In the genomic region with DNA sequence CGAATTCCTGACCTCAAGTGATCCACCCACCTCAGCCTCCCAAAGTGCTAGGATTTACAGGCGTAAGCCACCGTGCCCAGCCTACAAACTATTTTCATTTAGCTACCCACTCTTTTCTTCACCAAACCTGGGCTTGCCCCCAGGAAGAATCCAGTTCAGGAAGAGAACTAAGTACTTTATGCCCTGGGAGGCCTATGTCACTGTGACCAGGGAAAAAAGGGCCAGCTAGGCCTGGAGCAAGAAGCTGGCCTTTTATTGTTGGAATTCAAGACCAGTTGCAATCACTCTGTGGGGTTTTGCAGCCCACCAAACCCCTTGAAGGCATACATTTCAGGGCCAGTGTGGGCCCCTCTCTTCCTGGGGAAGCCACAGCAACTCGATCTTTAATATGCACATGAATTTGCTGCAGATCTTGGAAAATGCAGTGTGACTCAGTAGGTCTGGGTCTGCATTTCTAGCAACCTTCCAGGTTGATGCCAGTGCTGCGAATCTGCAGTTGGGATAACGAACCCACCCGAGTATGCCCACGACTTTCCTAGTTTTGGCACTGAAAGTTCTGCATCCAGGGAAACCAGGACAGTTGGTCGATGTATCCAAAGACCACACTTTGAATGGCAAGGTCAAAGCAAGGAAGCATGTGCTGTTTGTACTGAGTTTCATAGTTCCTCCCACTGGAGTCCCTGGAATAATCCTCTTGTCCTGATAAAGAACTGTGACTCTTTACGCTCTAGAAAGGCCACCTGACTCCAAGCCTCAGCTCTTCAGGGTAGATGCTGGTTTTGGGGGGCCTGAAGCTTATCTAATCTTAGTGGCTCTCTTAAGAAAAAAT, we compare ENCODE assay signal across 12 cellular contexts.
"Had no signal": no experiment of that assay in that cellular context is flagged by ENCODE, and none has a peak within 500 bp of the region (broad histone marks: within the 10 kb centered on the region; RNA-seq: fewer than 3 reads in every experiment).

No MANE protein-coding gene starts in this region.

- H3K36me3 ChIP-seq: ascending aorta, heart right ventricle, left lung, neutrophil, prostate gland, spleen, transverse colon had no signal

- H3K9me3 ChIP-seq: ascending aorta, heart right ventricle, left lung, neutrophil, prostate gland, spleen, transverse colon had no signal

- H3K27me3 ChIP-seq: ascending aorta, heart right ventricle, neutrophil, transverse colon had no signal

- H3K4me3 ChIP-seq: ascending aorta, heart right ventricle, left lung, lung, prostate gland, spleen, transverse colon had no signal

- DNase-seq: activated CD8-positive, alpha-beta memory T cell treated with anti-CD3 and anti-CD28 coated beads for 24 hours; activated effector memory CD4-positive, alpha-beta T cell treated with Interleukin-2 at 50 U/mL for 16 hours; activated naive CD8-positive, alpha-beta T cell treated with anti-CD3 and anti-CD28 coated beads, Interleukin-2, amount 10 ng/mL, durations not matched to agents 7 days and 5 days; cortex of kidney; left lung; spleen had no signal

- H3K27ac ChIP-seq: ascending aorta, left lung, neutrophil, spleen had no signal
